ENCODE assay signal across 1 cellular context in genomic region chr1:43358746-43359693, GRCh38.
TF ChIP-seq lines count a peak whose summit lies in the region.

TSS of gene CDC20 (plus strand) at chr1:43358981. CDS start at chr1:43359216, 235 bp downstream.

TF ChIP-seq in GM12878, 131 proteins besides CTCF, POLR2A, EP300 and RAD21 (continued from another document):
- no peak for TF ChIP-seq REST (IDR thresholded peaks at IDR 0.05; ENCODE audit: low read depth, low read length)
- TF ChIP-seq TARDBP (IDR thresholded peaks at IDR 0.05; ENCODE audit: borderline replicate concordance), result 0 out of 2 replicates have a peak, but pooled peaks have one; percentile 44
- TF ChIP-seq E2F4 (IDR thresholded peaks at IDR 0.05; ENCODE audit: low read depth, low read length), result peak; percentile 98
- peak; percentile 100 for TF ChIP-seq NKRF (conservative IDR thresholded peaks at IDR 0.05)
- peak; percentile 92 for TF ChIP-seq MAX (IDR thresholded peaks at IDR 0.05; ENCODE audit: low read depth, low read length)
TF ChIP-seq in GM12878: peak in this region for 30.
